9 cellular contexts compared by ENCODE assay signal in genomic region chr6:142867988-142868818, GRCh38.
DNase-seq lines count a peak whose midpoint lies in the region; ATAC-seq and TF ChIP-seq lines count a peak whose summit lies in the region.
"Had no signal": no experiment of that assay in that cellular context is flagged by ENCODE, and none has a peak within 500 bp of the region (broad histone marks: within the 10 kb centered on the region; RNA-seq: fewer than 3 reads in every experiment).

No MANE protein-coding gene starts in this region.

- H3K79me2 ChIP-seq in DOHH2 (ENCODE audit: control insufficient read depth, low read length), result peaks cover 67% of the 10 kb centered on the region

- H3F3A ChIP-seq in DOHH2 (ENCODE audit: control insufficient read depth, insufficient read depth), result no peaks in the 10 kb centered on the region

- H4K20me1 ChIP-seq in DOHH2 (ENCODE audit: control insufficient read depth, insufficient read depth, low read depth, low read length), result no peaks in the 10 kb centered on the region

- peak; percentile 55 for ATAC-seq in HG03135 (IDR thresholded peaks at IDR 0.05; ENCODE audit: unreplicated experiment)
- no peak for ATAC-seq in activated naive CD4-positive, alpha-beta T cell treated with anti-CD3 and anti-CD28 coated beads, Interleukin-2, amount 50 U/mL, for 72 hours
- ATAC-seq in GM18907 (IDR thresholded peaks at IDR 0.05; ENCODE audit: unreplicated experiment), result no peak

- H3K27ac ChIP-seq in DOHH2 (ENCODE audit: low read depth, low read length), result no peak overlapping the region
- H3K27ac ChIP-seq in liver (ENCODE audit: low read depth in 1 of 2, low read length in 2 of 2), result peak overlapping the region; percentile 21 to 38

- H3K4me1 ChIP-seq in DOHH2 (ENCODE audit: control insufficient read depth, low read length) (peaks cover 31% of the 10 kb centered on the region), liver (ENCODE audit: control insufficient read depth in 4 of 4, insufficient read depth in 4 of 4, low read length in 3 of 4) (peaks cover 11 to 20% (median 15%) of the 10 kb centered on the region in 4 donors)

- WGBS in liver, result 14% methylated on average over 5 of the region's 5 CpGs

- H3K4me3 ChIP-seq in DOHH2 (ENCODE audit: low read length) (no peak overlapping the region), liver (ENCODE audit: low read depth in 1 of 3, low read length in 3 of 3) (no peak overlapping the region)

- no peak for DNase-seq in activated naive CD4-positive, alpha-beta T cell treated with anti-CD3 and anti-CD28 coated beads, Interleukin-2, amount 50 U/mL, for 72 hours (ENCODE audit: low spot score in 2 of 2)
- DNase-seq in NCI-H1092 (lab: John Stamatoyannopoulos, UW), result no peak
- DNase-seq in DMS153 treated with DMSO at 0.1 percent for 48 hours (lab: John Stamatoyannopoulos, UW; ENCODE audit: unreplicated experiment), result no peak
- DNase-seq in NCI-H2171 (lab: John Stamatoyannopoulos, UW), result no peak
- DNase-seq: stimulated activated naive CD4-positive, alpha-beta T cell had no signal

- H3K36me3 ChIP-seq in DOHH2 (ENCODE audit: control insufficient read depth, low read length) (0 out of 2 replicates have a peak, but pooled peaks cover 3% of the 10 kb centered on the region), liver (ENCODE audit: control insufficient read depth in 4 of 4, insufficient read depth in 3 of 4, low read depth in 1 of 4, low read length in 3 of 4) (no peaks in the 10 kb centered on the region)

- peak overlapping the region; percentile 66 to 84 for H3K27ac Mint-ChIP-seq in activated naive CD4-positive, alpha-beta T cell treated with anti-CD3 and anti-CD28 coated beads, Interleukin-2, amount 50 U/mL, for 72 hours

- H3K36me3 Mint-ChIP-seq in activated naive CD4-positive, alpha-beta T cell treated with anti-CD3 and anti-CD28 coated beads, Interleukin-2, amount 50 U/mL, for 72 hours, result peaks cover 0 to 5% of the 10 kb centered on the region in 2 donors

- H3K4me2 ChIP-seq in DOHH2 (ENCODE audit: low read length), result peak overlapping the region; percentile 42

- H3K9me3 ChIP-seq in DOHH2 (ENCODE audit: control insufficient read depth, insufficient read depth, low read length), result no peaks in the 10 kb centered on the region
- H3K9me3 ChIP-seq in liver (ENCODE audit: control insufficient read depth in 4 of 4, low read length in 3 of 4), result no peaks in the 10 kb centered on the region

- peak; percentile 55 to 71 for TF ChIP-seq RAD21 in liver (IDR thresholded peaks at IDR 0.05)

- no peaks in the 10 kb centered on the region for H3K9me2 ChIP-seq in DOHH2 (replicated peaks; ENCODE audit: control insufficient read depth, low read length)

- H3K27me3 ChIP-seq in DOHH2 (ENCODE audit: control insufficient read depth, low read length) (no peaks in the 10 kb centered on the region), liver (ENCODE audit: control insufficient read depth in 4 of 4, insufficient read depth in 4 of 4, low read length in 3 of 4) (no peaks in the 10 kb centered on the region)

- H3K9me3 Mint-ChIP-seq in activated naive CD4-positive, alpha-beta T cell treated with anti-CD3 and anti-CD28 coated beads, Interleukin-2, amount 50 U/mL, for 72 hours, result no peaks in the 10 kb centered on the region

- H3K9ac ChIP-seq in liver (ENCODE audit: low read depth in 1 of 2, low read length in 2 of 2), result peak overlapping the region in 1 of 2 donors; percentile 39

- TF ChIP-seq CTCF in DOHH2 (IDR thresholded peaks at IDR 0.05; ENCODE audit: low read depth, low read length, poor library complexity, severe bottlenecking) (no peak), liver (IDR thresholded peaks at IDR 0.05; ENCODE audit: low read depth, low read length, missing input control) (no peak)

TF ChIP-seq in liver, 16 proteins besides CTCF, POLR2A, EP300 and RAD21:
- TF ChIP-seq HNF4A (conservative IDR thresholded peaks at IDR 0.05) (peak; percentile 94 to 99), HNF4G (IDR thresholded peaks at IDR 0.05) (peak; percentile 91), ZBTB33 (IDR thresholded peaks at IDR 0.05) (peak; percentile 43), FOXA1 (IDR thresholded peaks at IDR 0.05) (no peak), FOXA2 (IDR thresholded peaks at IDR 0.05) (peak; percentile 27), SP1 (IDR thresholded peaks at IDR 0.05) (peak; percentile 91), MAX (IDR thresholded peaks at IDR 0.05) (peak; percentile 65), NR2F2 (IDR thresholded peaks at IDR 0.05) (peak; percentile 99), RXRA (IDR thresholded peaks at IDR 0.05) (peak; percentile 94 to 97), EGR1 (IDR thresholded peaks at IDR 0.05; ENCODE audit: low read depth in 2 of 2) (peak; percentile 22 to 43), GABPA (IDR thresholded peaks at IDR 0.05 in 1 of 2, conservative IDR thresholded peaks at IDR 0.05 in 1 of 2) (peak; percentile 32 to 66), JUND (IDR thresholded peaks at IDR 0.05) (peak; percentile 64 to 87), TAF1 (conservative IDR thresholded peaks at IDR 0.05) (no peak), YY1 (IDR thresholded peaks at IDR 0.05) (no peak), ATF3 (IDR thresholded peaks at IDR 0.05) (peak; percentile 43), REST (IDR thresholded peaks at IDR 0.05) (peak; percentile 44)
